Comparison of ENCODE assay signal across 18 cellular contexts in genomic region chr1:162590686-162591085, GRCh38.
"Had no signal": no experiment of that assay in that cellular context is flagged by ENCODE, and none has a peak within 500 bp of the region (broad histone marks: within the 10 kb centered on the region; RNA-seq: fewer than 3 reads in every experiment).

No MANE protein-coding gene starts in this region.

- ATAC-seq: HepG2 had no signal

- H3K27ac ChIP-seq: RWPE1 had no signal

- DNase-seq: IMR-90, Kasumi-1, KG1, NCI-H1048, NCI-H1105, NCI-H1417, NCI-H1436 treated with DMSO at 0.1 percent for 48 hours, NCI-H1694, NCI-H187 treated with DMSO at 0.1 percent for 48 hours, NCI-H2029 treated with DMSO at 0.1 percent for 48 hours, NCI-H2171 treated with DMSO at 0.1 percent for 48 hours, NCI-H345, NCI-H446 treated with DMSO at 0.1 percent for 48 hours, NCI-H510A treated with DMSO at 0.1 percent for 48 hours, NCI-H526, SHP77 had no signal
